ENCODE assay signal across 19 cellular contexts in the genomic region with DNA sequence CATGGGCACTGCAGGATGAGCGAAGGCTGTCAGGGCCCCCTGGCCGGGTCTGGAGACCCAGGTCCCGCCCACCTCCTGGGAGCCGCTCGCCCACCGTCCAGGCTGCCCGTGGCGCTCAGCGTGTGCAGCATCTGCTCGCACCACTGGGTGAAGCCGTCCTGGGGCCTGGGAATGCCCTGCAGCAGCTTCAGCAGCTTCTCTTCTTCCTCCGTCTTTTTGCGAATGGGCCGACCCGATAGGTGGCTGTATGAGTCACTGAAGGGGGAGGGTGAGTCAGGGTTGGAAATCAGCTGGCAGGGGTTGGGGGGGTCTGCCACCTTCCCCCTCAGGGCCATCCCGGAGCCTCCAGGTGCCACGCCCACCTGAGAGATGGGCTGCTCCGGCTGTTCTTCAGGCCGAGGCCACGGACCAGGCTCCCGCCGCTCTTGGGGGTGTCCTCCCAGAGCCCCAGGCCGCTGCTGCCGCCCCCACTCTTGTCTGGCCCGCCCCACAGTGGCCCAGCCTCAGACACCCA. TPM values are rescaled to one million over a fixed set of nuclear protein-coding genes. Genes with fewer than 3 reads are reported as not detected.
DNase-seq lines count a peak whose midpoint lies in the region; ATAC-seq, FAIRE-seq and TF ChIP-seq lines count a peak whose summit lies in the region.
"Had no signal": no experiment of that assay in that cellular context is flagged by ENCODE, and none has a peak within 500 bp of the region (broad histone marks: within the 10 kb centered on the region; RNA-seq: fewer than 3 reads in every experiment).

No MANE protein-coding gene starts in this region.

- 0 out of 4 replicates have a peak, but pooled peaks cover 0 to 3% of the 10 kb centered on the region in 2 experiments for H3K79me2 ChIP-seq in H1 (ENCODE audit: control insufficient read depth in 1 of 2, insufficient read depth in 2 of 2, low read length in 2 of 2)

- H3K56ac ChIP-seq in H1 (replicated peaks; ENCODE audit: insufficient read length, low read depth, low read length): no peak overlapping the region

- H2BK5ac ChIP-seq in H1 (ENCODE audit: low read depth, low read length): no peak overlapping the region

- H3K4me3 Mint-ChIP-seq in stimulated activated effector memory CD8-positive, alpha-beta T cell treated with anti-CD3 and anti-CD28 coated beads, Interleukin-12 subunit alpha, Interleukin-12 subunit beta, amount 100 ng/mL, for 72 hours: no peak overlapping the region

- peaks cover 38% of the 10 kb centered on the region for H3K4me1 Mint-ChIP-seq in stimulated activated effector memory CD8-positive, alpha-beta T cell treated with anti-CD3 and anti-CD28 coated beads, Interleukin-12 subunit alpha, Interleukin-12 subunit beta, amount 100 ng/mL, for 72 hours

- no peak overlapping the region for H2BK15ac ChIP-seq in H1 (ENCODE audit: low read length)

- in situ Hi-C loops in Panc1 (cut with HindIII; ENCODE audit: low pct_unique_long_range_greater_than_20kb, low sequenced_read_pairs): no loop called here

- H3K9me3 Mint-ChIP-seq in stimulated activated effector memory CD8-positive, alpha-beta T cell treated with anti-CD3 and anti-CD28 coated beads, Interleukin-12 subunit alpha, Interleukin-12 subunit beta, amount 100 ng/mL, for 72 hours: no peaks in the 10 kb centered on the region
- H3K9me3 Mint-ChIP-seq: T-cell had no signal

- no peak for TF ChIP-seq EP300 in H1 (IDR thresholded peaks at IDR 0.05; ENCODE audit: borderline replicate concordance in 1 of 2, low read depth in 2 of 2, low read length in 2 of 2)

- H3K4ac ChIP-seq in H1 (replicated peaks; ENCODE audit: insufficient read length, low read depth, low read length): no peak overlapping the region

- H3K27ac ChIP-seq in Panc1 (ENCODE audit: low read length): no peak overlapping the region
- H3K27ac ChIP-seq in H1 (ENCODE audit: low read depth, low read length): no peak overlapping the region
- no peak overlapping the region for H3K27ac ChIP-seq in thyroid gland
- H3K27ac ChIP-seq: gastrocnemius medialis had no signal

- H3K18ac ChIP-seq in H1 (ENCODE audit: extremely low read depth, low read length): no peak overlapping the region

- no peak overlapping the region; the same call in 1 of the 2 replicates for H4K8ac ChIP-seq in H1 (ENCODE audit: extremely low read depth, insufficient read depth, low read length)

- H3K4me3 ChIP-seq in Panc1 (ENCODE audit: low read depth in 2 of 2, low read length in 2 of 2): no peak overlapping the region
- no peak overlapping the region for H3K4me3 ChIP-seq in H1 (ENCODE audit: extremely low read depth in 1 of 4, insufficient read depth in 2 of 4, low read depth in 3 of 4, low read length in 4 of 4)
- H3K4me3 ChIP-seq in thyroid gland (replicated peaks in 1 of 3): no peak overlapping the region
- H3K4me3 ChIP-seq: gastrocnemius medialis had no signal

- BruUV-seq in Panc1 (replicated peaks; lab: Mats Ljungman, UMichigan): no TSS peak

- POLR2A ChIA-PET in Panc1 (lab: Charles Lee) (no interaction called here), H1 (lab: Charles Lee; ENCODE audit: partially characterized antibody) (interaction anchor here (0.6 to 14.3 kb wide), 11 partner anchors 3 to 120 kb away, joined by 3 to 257 read pairs (median 4); a partner anchor contains a TSS)

- no peak for FAIRE-seq in H1 (lab: Jason Lieb, UNC)
- FAIRE-seq: endometrium, keratinocyte had no signal

- no peaks in the 10 kb centered on the region; the same call in 1 of the 2 replicates for H3K36me3 ChIP-seq in Panc1 (ENCODE audit: control insufficient read depth, insufficient read depth, low read length)
- H3K36me3 ChIP-seq in H1 (ENCODE audit: control insufficient read depth in 2 of 4, insufficient read depth in 4 of 4, low read length in 3 of 4): peaks cover 39 to 97% (median 69%) of the 10 kb centered on the region in 4 experiments
- peaks cover 75 to 81% of the 10 kb centered on the region in 2 donors for H3K36me3 ChIP-seq in thyroid gland

- no peak overlapping the region for H3K4me2 ChIP-seq in H1 (ENCODE audit: insufficient read depth in 1 of 2, low read depth in 2 of 2, low read length in 2 of 2)

- H3K79me1 ChIP-seq in H1 (ENCODE audit: low read depth, low read length): no peaks in the 10 kb centered on the region; the same call in none of the 2 replicates

- peaks cover 88% of the 10 kb centered on the region for H3K36me3 Mint-ChIP-seq in stimulated activated effector memory CD8-positive, alpha-beta T cell treated with anti-CD3 and anti-CD28 coated beads, Interleukin-12 subunit alpha, Interleukin-12 subunit beta, amount 100 ng/mL, for 72 hours

- no peak overlapping the region for H3K23ac ChIP-seq in H1 (ENCODE audit: insufficient read length)

- H3K14ac ChIP-seq in H1 (ENCODE audit: insufficient read length): no peak overlapping the region

- H3K9ac ChIP-seq in H1 (replicated peaks in 1 of 4; ENCODE audit: extremely low read depth in 1 of 4, low read depth in 3 of 4, low read length in 3 of 4): no peak overlapping the region

- peak; percentile 54 for DNase-seq in activated CD8-positive, alpha-beta memory T cell treated with anti-CD3 and anti-CD28 coated beads, Interleukin-2, amount 50 U/mL, for 48 hours
- DNase-seq in activated CD8-positive, alpha-beta memory T cell treated with anti-CD3 and anti-CD28 coated beads, Interleukin-2, amount 50 U/mL, for 4 hours: no peak
- no peak for DNase-seq in Panc1 (ENCODE audit: low read depth, low spot score)
- DNase-seq in H1 (ENCODE audit: low read depth in 1 of 2, low spot score in 2 of 2): no peak
- DNase-seq in stimulated activated effector memory CD8-positive, alpha-beta T cell treated with anti-CD3 and anti-CD28 coated beads, Interleukin-12 subunit alpha, Interleukin-12 subunit beta, amount 100 ng/mL, for 72 hours (ENCODE audit: low spot score in 2 of 2): no peak
- DNase-seq in activated CD4-positive, alpha-beta T cell treated with anti-CD3 and anti-CD28 coated beads, Interleukin-2, amount 50 U/mL, for 48 hours: no peak
- DNase-seq in thyroid gland: no peak
- DNase-seq in NCI-H1930 (lab: John Stamatoyannopoulos, UW): no peak
- DNase-seq: ACHN; activated CD4-positive, alpha-beta T cell treated with anti-CD3 and anti-CD28 coated beads for 1 hour; gastrocnemius medialis; NCI-H2171; T-cell had no signal

- H3K4me1 ChIP-seq in Panc1 (ENCODE audit: control insufficient read depth, insufficient read depth, low read length): peaks cover 51% of the 10 kb centered on the region
- H3K4me1 ChIP-seq in H1 (replicated peaks in 1 of 4; ENCODE audit: control insufficient read depth in 3 of 4, insufficient read depth in 4 of 4, low read length in 3 of 4): peaks cover 0 to 7% (median 2%) of the 10 kb centered on the region in 4 experiments; a peak in 5 of 7 replicates
- H3K4me1 ChIP-seq in thyroid gland: no peaks in the 10 kb centered on the region
- H3K4me1 ChIP-seq: gastrocnemius medialis had no signal

- H4K5ac ChIP-seq in H1 (ENCODE audit: insufficient read length, low read depth, low read length): no peak overlapping the region

- intact Hi-C loops in Panc1 (cut with micrococcal nuclease; ENCODE audit: unreplicated experiment) (loop anchor here (10.0 kb wide), 1 partner anchor 47 kb away; no protein-coding TSS in a partner anchor), thyroid gland (cut with DNase I) (loop anchor here (10.0 kb wide), 1 partner anchor 217 kb away; a partner anchor contains a TSS)

- H2AK5ac ChIP-seq in H1 (ENCODE audit: low read depth, low read length): no peak overlapping the region

- no peak overlapping the region for H2BK120ac ChIP-seq in H1 (replicated peaks; ENCODE audit: low read depth, low read length)

- H3K9me3 ChIP-seq in Panc1 (ENCODE audit: control insufficient read depth, insufficient read depth, low read depth, low read length): no peaks in the 10 kb centered on the region
- no peaks in the 10 kb centered on the region for H3K9me3 ChIP-seq in H1 (ENCODE audit: insufficient read depth in 2 of 2, low read depth in 1 of 2, low read length in 1 of 2)
- H3K9me3 ChIP-seq in thyroid gland: no peaks in the 10 kb centered on the region
- H3K9me3 ChIP-seq: gastrocnemius medialis had no signal

- H3K27me3 ChIP-seq in Panc1 (ENCODE audit: control insufficient read depth, insufficient read depth, low read length) (no peaks in the 10 kb centered on the region), H1 (replicated peaks in 1 of 4; ENCODE audit: control insufficient read depth in 3 of 4, extremely low read depth in 1 of 4, insufficient read depth in 3 of 4, low read length in 3 of 4) (no peaks in the 10 kb centered on the region), thyroid gland (no peaks in the 10 kb centered on the region)
- H3K27me3 ChIP-seq: gastrocnemius medialis had no signal

- CTCF ChIA-PET in Panc1 (lab: Charles Lee) (interaction anchor here (0.6 to 1.2 kb wide), 2 partner anchors 10 to 213 kb away, joined by 5 to 6 read pairs; no protein-coding TSS in a partner anchor), H1 (lab: Charles Lee; ENCODE audit: partially characterized antibody) (interaction anchor here (0.5 to 20.7 kb wide), 13 partner anchors 10 to 217 kb away, joined by 3 to 254 read pairs (median 5); a partner anchor contains a TSS)

- no peak overlapping the region for H3K27ac Mint-ChIP-seq in stimulated activated effector memory CD8-positive, alpha-beta T cell treated with anti-CD3 and anti-CD28 coated beads, Interleukin-12 subunit alpha, Interleukin-12 subunit beta, amount 100 ng/mL, for 72 hours

- TF ChIP-seq POLR2A in H1 (IDR thresholded peaks at IDR 0.05; ENCODE audit: control extremely low read depth in 1 of 2, low read depth in 2 of 2, low read length in 2 of 2) (no peak), thyroid gland (IDR thresholded peaks at IDR 0.05) (no peak)

- ATAC-seq in Panc1: peak; percentile 13; the same call in 1 of the 2 replicates
- peak; percentile 25 for ATAC-seq in stimulated activated effector memory CD8-positive, alpha-beta T cell treated with anti-CD3 and anti-CD28 coated beads, Interleukin-12 subunit alpha, Interleukin-12 subunit beta, amount 100 ng/mL, for 72 hours
- ATAC-seq: gastrocnemius medialis, HCT116 had no signal

- 92% methylated on average over 23 of the region's 25 CpGs; no CpG with 5 or more reads in 1 of the 2 experiments for WGBS in H1 (ENCODE audit: extremely low coverage in 1 of 2, insufficient coverage in 1 of 2, insufficient read length in 1 of 2, insufficient replicate concordance in 2 of 2, low coverage in 1 of 2, low lambda C conversion rate in 2 of 2, missing lambda C conversion rate in 1 of 2), 2 experiments
- WGBS in thyroid gland, 2 donors: 90 to 92% methylated on average over 10 to 13 of the region's 25 CpGs

- TF ChIP-seq RAD21 in H1 (IDR thresholded peaks at IDR 0.05 in 1 of 2, conservative IDR thresholded peaks at IDR 0.05 in 1 of 2; ENCODE audit: low read depth in 2 of 2, low read length in 2 of 2): no peak

- no peak overlapping the region for H4K91ac ChIP-seq in H1 (replicated peaks; ENCODE audit: insufficient read length, low read length)

- H4K20me1 ChIP-seq in H1 (replicated peaks in 1 of 2; ENCODE audit: control insufficient read depth in 1 of 2, insufficient read depth in 2 of 2, low read length in 2 of 2): peaks cover 11 to 38% of the 10 kb centered on the region in 2 experiments

- H2BK20ac ChIP-seq in H1 (ENCODE audit: low read length): no peak overlapping the region

- no peak overlapping the region for H2BK12ac ChIP-seq in H1 (ENCODE audit: low read depth, low read length)

- TF ChIP-seq CTCF in Panc1 (IDR thresholded peaks at IDR 0.05): no peak
- no peak for TF ChIP-seq CTCF in H1 (IDR thresholded peaks at IDR 0.05; ENCODE audit: control extremely low read depth in 1 of 3, insufficient read depth in 1 of 3, low read depth in 1 of 3, low read length in 3 of 3)
- no peak for TF ChIP-seq CTCF in thyroid gland (IDR thresholded peaks at IDR 0.05)

- no peak overlapping the region for H2AFZ ChIP-seq in H1 (ENCODE audit: low read length)

- no peaks in the 10 kb centered on the region; the same call in 1 of the 2 replicates for H3K23me2 ChIP-seq in H1 (ENCODE audit: low read depth, low read length)

RNA-seq across cellular contexts. Expression of a gene that starts 8.7 kb away (rescaled TPM):
- 289 TPM for total RNA-seq in Panc1 (2021; ENCODE audit: unreplicated experiment)
- polyA plus RNA-seq in Panc1 (2012; ENCODE audit: insufficient read length): 485 TPM
- 157 and 160 TPM in 2 replicates for total RNA-seq in H1 (2021; fragmentation: NEBNext Ultra II Directional; extraction: Animal tissue kit (Norgen Biotek cat#: 25700))
- 260 and 351 TPM in 2 replicates for polyA plus RNA-seq in H1 (2011; rRNA removed)
- polyA plus RNA-seq in H1 (2011; cell fraction: cytosol; rRNA removed): 192 TPM
- polyA plus RNA-seq in H1 (2011; cell fraction: nucleus; rRNA removed): 230 TPM
- polyA plus RNA-seq in H1 (2012, experiment 1 of 2): 133 to 215 TPM (median 185 TPM) in 4 replicates
- 219 TPM for polyA plus RNA-seq in H1 (2012, experiment 2 of 2)
- polyA plus RNA-seq in H1 (2013, experiment 1 of 2): 68.1 TPM
- polyA plus RNA-seq in H1 (2013, experiment 2 of 2): 69.3 TPM
- 87.9 and 102 TPM in 2 replicates for polyA minus RNA-seq in H1 (2011; rRNA and poly(A)+ RNA removed)
- polyA minus RNA-seq in H1 (2011; cell fraction: cytosol; rRNA and poly(A)+ RNA removed): 71.6 TPM
- polyA minus RNA-seq in H1 (2011; cell fraction: nucleus; rRNA and poly(A)+ RNA removed): 51.5 TPM
- total RNA-seq in thyroid gland: 100 to 1,000 TPM; 168 to 221 (median 186) TPM

RNA-seq across cellular contexts. Expression of a gene that starts 11.8 kb away (rescaled TPM):
- total RNA-seq in Panc1 (2021; ENCODE audit: unreplicated experiment) (52.6 TPM), thyroid gland (10 to 100 TPM; 30.5 to 46.9 (median 35.3) TPM)
- 39.7 TPM for polyA plus RNA-seq in Panc1 (2012; ENCODE audit: insufficient read length)
- total RNA-seq in H1 (2021; fragmentation: NEBNext Ultra II Directional; extraction: Animal tissue kit (Norgen Biotek cat#: 25700)): 95.0 and 99.3 TPM in 2 replicates
- 24.1 and 44.8 TPM in 2 replicates for polyA plus RNA-seq in H1 (2011; rRNA removed)
- polyA plus RNA-seq in H1 (2011; cell fraction: cytosol; rRNA removed): 33.2 TPM
- polyA plus RNA-seq in H1 (2011; cell fraction: nucleus; rRNA removed): 252 TPM
- polyA plus RNA-seq in H1 (2012, experiment 1 of 2): 48.2 to 80.3 TPM (median 68.8 TPM) in 4 replicates
- 52.0 TPM for polyA plus RNA-seq in H1 (2012, experiment 2 of 2)
- 47.1 TPM for polyA plus RNA-seq in H1 (2013, experiment 1 of 2)
- polyA plus RNA-seq in H1 (2013, experiment 2 of 2): 42.6 TPM
- polyA minus RNA-seq in H1 (2011; rRNA and poly(A)+ RNA removed): 12.4 and 17.1 TPM in 2 replicates
- 34.8 TPM for polyA minus RNA-seq in H1 (2011; cell fraction: cytosol; rRNA and poly(A)+ RNA removed)
- 88.2 TPM for polyA minus RNA-seq in H1 (2011; cell fraction: nucleus; rRNA and poly(A)+ RNA removed)

RNA-seq across cellular contexts. Expression of a gene that starts 23.6 kb away (rescaled TPM):
- 52.3 TPM for total RNA-seq in Panc1 (2021; ENCODE audit: unreplicated experiment)
- polyA plus RNA-seq in Panc1 (2012; ENCODE audit: insufficient read length): 79.3 TPM
- total RNA-seq in H1 (2021; fragmentation: NEBNext Ultra II Directional; extraction: Animal tissue kit (Norgen Biotek cat#: 25700)): 92.5 and 96.7 TPM in 2 replicates
- polyA plus RNA-seq in H1 (2011; rRNA removed): 135 and 205 TPM in 2 replicates
- 130 TPM for polyA plus RNA-seq in H1 (2011; cell fraction: cytosol; rRNA removed)
- polyA plus RNA-seq in H1 (2011; cell fraction: nucleus; rRNA removed): 92.8 TPM
- 80.0 to 112 TPM (median 103 TPM) in 4 replicates for polyA plus RNA-seq in H1 (2012, experiment 1 of 2)
- 129 TPM for polyA plus RNA-seq in H1 (2012, experiment 2 of 2)
- polyA plus RNA-seq in H1 (2013, experiment 1 of 2): 94.1 TPM
- polyA plus RNA-seq in H1 (2013, experiment 2 of 2): 93.8 TPM
- polyA minus RNA-seq in H1 (2011; rRNA and poly(A)+ RNA removed): 21.6 and 21.8 TPM in 2 replicates
- 35.0 TPM for polyA minus RNA-seq in H1 (2011; cell fraction: cytosol; rRNA and poly(A)+ RNA removed)
- polyA minus RNA-seq in H1 (2011; cell fraction: nucleus; rRNA and poly(A)+ RNA removed): 34.4 TPM
- total RNA-seq in thyroid gland: 10 to 100 TPM; 15.8 to 44.8 (median 21.0) TPM

RNA-seq across cellular contexts. Expression of a gene that starts 26.0 kb away (rescaled TPM):
- total RNA-seq in Panc1 (2021; ENCODE audit: unreplicated experiment) (not detected), thyroid gland (under 1 TPM in 1 of 4 donors, not detected in 3; 0.93 TPM)
- not detected for polyA plus RNA-seq in Panc1 (2012; ENCODE audit: insufficient read length)
- 1.7 and 2.1 TPM in 2 replicates for total RNA-seq in H1 (2021; fragmentation: NEBNext Ultra II Directional; extraction: Animal tissue kit (Norgen Biotek cat#: 25700))
- polyA plus RNA-seq in H1 (2011; rRNA removed): 4.5 and 4.6 TPM in 2 replicates
- polyA plus RNA-seq in H1 (2011; cell fraction: cytosol; rRNA removed): 2.7 TPM
- polyA plus RNA-seq in H1 (2011; cell fraction: nucleus; rRNA removed): 3.4 TPM
- 1.6 to 4.0 TPM (median 3.0 TPM) in 4 replicates for polyA plus RNA-seq in H1 (2012, experiment 1 of 2)
- 2.3 TPM for polyA plus RNA-seq in H1 (2012, experiment 2 of 2)
- 1.1 TPM for polyA plus RNA-seq in H1 (2013, experiment 1 of 2)
- polyA plus RNA-seq in H1 (2013, experiment 2 of 2): 1.0 TPM
- 0.51 and 0.60 TPM in 2 replicates for polyA minus RNA-seq in H1 (2011; rRNA and poly(A)+ RNA removed)
- polyA minus RNA-seq in H1 (2011; cell fraction: cytosol; rRNA and poly(A)+ RNA removed): 2.4 TPM
- 0.70 TPM for polyA minus RNA-seq in H1 (2011; cell fraction: nucleus; rRNA and poly(A)+ RNA removed)
- total RNA-seq: gastrocnemius medialis, mesenteric fat pad, omental fat pad, T-cell had no signal
- polyA plus RNA-seq: keratinocyte had no signal

RNA-seq across cellular contexts. Expression of a gene that starts 38.0 kb away (rescaled TPM):
- total RNA-seq in Panc1 (2021; ENCODE audit: unreplicated experiment) (not detected), thyroid gland (not detected)
- polyA plus RNA-seq in Panc1 (2012; ENCODE audit: insufficient read length): not detected
- total RNA-seq in H1 (2021; fragmentation: NEBNext Ultra II Directional; extraction: Animal tissue kit (Norgen Biotek cat#: 25700)): 0.48 and 0.95 TPM in 2 replicates
- polyA plus RNA-seq in H1 (2011; rRNA removed): 0.42 and 0.67 TPM in 2 replicates
- polyA plus RNA-seq in H1 (2011; cell fraction: cytosol; rRNA removed): 0.52 TPM
- polyA plus RNA-seq in H1 (2011; cell fraction: nucleus; rRNA removed): 0.67 TPM
- 0.52 to 0.85 TPM (median 0.65 TPM) in 4 replicates for polyA plus RNA-seq in H1 (2012, experiment 1 of 2)
- polyA plus RNA-seq in H1 (2012, experiment 2 of 2): 0.62 TPM
- 0.69 TPM for polyA plus RNA-seq in H1 (2013, experiment 1 of 2)
- polyA plus RNA-seq in H1 (2013, experiment 2 of 2): 0.83 TPM
- 0.41 TPM in 1 of 2 replicates, not detected in the other for polyA minus RNA-seq in H1 (2011; rRNA and poly(A)+ RNA removed)
- not detected for polyA minus RNA-seq in H1 (2011; cell fraction: cytosol; rRNA and poly(A)+ RNA removed)
- polyA minus RNA-seq in H1 (2011; cell fraction: nucleus; rRNA and poly(A)+ RNA removed): not detected
- total RNA-seq: gastrocnemius medialis, mesenteric fat pad, omental fat pad, T-cell, temporal lobe had no signal
